ENCODE assay signal across 9 cellular contexts in the genomic region with DNA sequence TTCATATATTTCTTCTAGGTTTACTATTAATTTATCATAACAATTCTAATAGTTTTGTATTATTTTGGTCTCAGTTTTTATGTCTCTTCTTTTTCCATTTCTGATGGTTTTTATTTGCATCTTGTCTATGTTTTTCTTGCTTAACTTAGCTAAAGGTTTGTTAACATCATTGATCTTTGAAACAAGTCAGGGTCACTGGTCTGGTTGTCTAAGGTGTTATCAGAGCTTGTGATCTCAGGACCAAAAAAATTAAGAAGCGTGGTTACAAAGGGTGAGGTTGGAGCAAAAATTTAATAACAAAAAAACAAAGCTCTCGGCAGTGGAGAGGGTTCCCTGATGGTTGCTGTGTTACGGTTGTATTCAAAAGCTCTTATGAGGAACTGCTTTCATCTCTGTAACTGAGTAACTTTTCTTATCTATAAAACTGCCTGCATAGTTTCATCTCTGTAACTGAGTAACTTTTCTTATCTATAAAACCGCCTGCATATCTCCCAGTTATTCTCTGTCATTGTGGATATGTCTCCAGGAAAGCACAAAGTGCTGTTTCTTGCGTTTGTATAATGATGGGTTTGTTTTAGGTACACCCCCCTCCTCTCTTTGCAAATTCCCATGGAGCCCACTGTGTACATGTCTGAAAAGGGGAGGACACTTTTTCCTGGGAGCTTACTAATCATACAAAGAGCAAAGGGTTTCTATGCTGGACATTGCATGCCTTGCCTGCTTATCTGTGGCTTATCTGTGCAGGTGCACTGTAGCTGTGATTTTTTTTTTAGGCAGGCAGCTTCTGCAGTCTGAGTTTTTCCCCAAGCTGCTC.
DNase-seq lines count a peak whose midpoint lies in the region; ATAC-seq and TF ChIP-seq lines count a peak whose summit lies in the region.
"Had no signal": no experiment of that assay in that cellular context is flagged by ENCODE, and none has a peak within 500 bp of the region (broad histone marks: within the 10 kb centered on the region; RNA-seq: fewer than 3 reads in every experiment).

No MANE protein-coding gene starts in this region.

- no peak overlapping the region for H3K23ac ChIP-seq in trophoblast cell (ENCODE audit: low read length)

- H2BK12ac ChIP-seq in trophoblast cell (ENCODE audit: low read length), result no peak overlapping the region

- H3K79me2 ChIP-seq in OCI-LY3 (ENCODE audit: low read length) (no peaks in the 10 kb centered on the region), trophoblast cell (ENCODE audit: control insufficient read depth, insufficient read depth, low read length, poor library complexity) (no peaks in the 10 kb centered on the region)

- H3K4me1 ChIP-seq in OCI-LY3 (ENCODE audit: low read length) (peaks cover 11% of the 10 kb centered on the region), trophoblast cell (ENCODE audit: control insufficient read depth in 1 of 2, insufficient read depth in 2 of 2, low read length in 2 of 2) (no peaks in the 10 kb centered on the region), BE2C (no peaks in the 10 kb centered on the region)

- no peak overlapping the region for H2BK120ac ChIP-seq in trophoblast cell (ENCODE audit: insufficient read depth, low read length, poor library complexity)

- H3K9me3 ChIP-seq in OCI-LY3 (ENCODE audit: insufficient read depth, low read length) (no peaks in the 10 kb centered on the region), trophoblast cell (ENCODE audit: insufficient read depth, low read depth, low read length) (peaks cover 2% of the 10 kb centered on the region), BE2C (no peaks in the 10 kb centered on the region)

- no peaks in the 10 kb centered on the region for H3K27me3 Mint-ChIP-seq in activated T-cell treated with anti-CD3 and anti-CD28 coated beads, Interleukin-2, amount 50 U/mL, for 72 hours (ENCODE audit: low read depth)

- ATAC-seq in GM19324 (IDR thresholded peaks at IDR 0.05; ENCODE audit: low FRiP score, unreplicated experiment), result peak; percentile 90
- ATAC-seq in HG02970 (IDR thresholded peaks at IDR 0.05; ENCODE audit: low FRiP score, unreplicated experiment), result peak; percentile 82
- no peak for ATAC-seq in activated T-cell treated with anti-CD3 and anti-CD28 coated beads, Interleukin-2, amount 50 U/mL, for 72 hours (replicated peaks in 1 of 2)
- no peak for ATAC-seq in activated CD4-positive, CD25-positive, alpha-beta regulatory T cell treated with anti-CD3 and anti-CD28 coated beads, Interleukin-2, amount 50 U/mL, for 24 hours

- H2BK5ac ChIP-seq in trophoblast cell (ENCODE audit: low read depth, low read length, poor library complexity), result no peak overlapping the region

- no peak overlapping the region for H2AK5ac ChIP-seq in trophoblast cell (ENCODE audit: low read length)

- peak overlapping the region; percentile 2; the same call in 1 of the 2 replicates for H2AFZ ChIP-seq in OCI-LY3 (ENCODE audit: low read depth, low read length)
- no peak overlapping the region for H2AFZ ChIP-seq in trophoblast cell (ENCODE audit: insufficient read depth, low read length, poor library complexity)

- H3K14ac ChIP-seq in trophoblast cell (ENCODE audit: low read length), result no peak overlapping the region

- no peak overlapping the region for H4K12ac ChIP-seq in trophoblast cell (ENCODE audit: low read depth, low read length)

- no peaks in the 10 kb centered on the region for H3K36me3 Mint-ChIP-seq in activated T-cell treated with anti-CD3 and anti-CD28 coated beads, Interleukin-2, amount 50 U/mL, for 72 hours (ENCODE audit: insufficient read depth in 2 of 2)

- H3K36me3 ChIP-seq in OCI-LY3 (replicated peaks; ENCODE audit: low read depth, low read length) (no peaks in the 10 kb centered on the region), trophoblast cell (ENCODE audit: control insufficient read depth in 1 of 2, insufficient read depth in 2 of 2, low read length in 2 of 2) (no peaks in the 10 kb centered on the region), BE2C (no peaks in the 10 kb centered on the region)

- DNase-seq in trophoblast cell (peak; percentile 19 to 63), RPMI8226 (no peak), BE2C (no peak)
- DNase-seq in activated T-cell treated with anti-CD3 and anti-CD28 coated beads, Interleukin-2, amount 50 U/mL, for 72 hours, result no peak
- DNase-seq: activated CD4-positive, CD25-positive, alpha-beta regulatory T cell treated with anti-CD3 and anti-CD28 coated beads, Interleukin-2, amount 50 U/mL, for 72 hours had no signal

- no peaks in the 10 kb centered on the region for H3K4me1 Mint-ChIP-seq in activated T-cell treated with anti-CD3 and anti-CD28 coated beads, Interleukin-2, amount 50 U/mL, for 72 hours (ENCODE audit: low read depth)

- no peak overlapping the region for H4K8ac ChIP-seq in trophoblast cell (ENCODE audit: low read depth, low read length)

- H3K4me3 ChIP-seq in OCI-LY3 (ENCODE audit: low read length) (no peak overlapping the region), trophoblast cell (ENCODE audit: low read depth, low read length) (no peak overlapping the region), BE2C (ENCODE audit: low read depth, low read length) (no peak overlapping the region)

- H3K27me3 ChIP-seq in OCI-LY3 (ENCODE audit: low read depth, low read length) (no peaks in the 10 kb centered on the region), trophoblast cell (ENCODE audit: insufficient read depth, low read length) (no peaks in the 10 kb centered on the region), BE2C (no peaks in the 10 kb centered on the region)

- H3K27ac Mint-ChIP-seq in activated T-cell treated with anti-CD3 and anti-CD28 coated beads, Interleukin-2, amount 50 U/mL, for 72 hours, result no peak overlapping the region

- TF ChIP-seq CTCF in OCI-LY3 (IDR thresholded peaks at IDR 0.05; ENCODE audit: low read depth, low read length), result no peak
- TF ChIP-seq CTCF in BE2C (IDR thresholded peaks at IDR 0.05; ENCODE audit: low read depth, low read length), result no peak

- H3K4me3 Mint-ChIP-seq in activated T-cell treated with anti-CD3 and anti-CD28 coated beads, Interleukin-2, amount 50 U/mL, for 72 hours, result no peak overlapping the region

- no peak overlapping the region for H3K9ac ChIP-seq in OCI-LY3 (ENCODE audit: low read length)
- H3K9ac ChIP-seq in trophoblast cell (ENCODE audit: low read length), result no peak overlapping the region

- H4K20me1 ChIP-seq in OCI-LY3 (ENCODE audit: insufficient read depth, low read length), result no peaks in the 10 kb centered on the region

- no peaks in the 10 kb centered on the region for H3K9me3 Mint-ChIP-seq in activated T-cell treated with anti-CD3 and anti-CD28 coated beads, Interleukin-2, amount 50 U/mL, for 72 hours

- no peak overlapping the region for H3K18ac ChIP-seq in trophoblast cell (ENCODE audit: low read length)

- H3K27ac ChIP-seq in OCI-LY3 (ENCODE audit: low read length) (no peak overlapping the region), trophoblast cell (ENCODE audit: low read depth, low read length) (no peak overlapping the region)

- peak overlapping the region; percentile 46 for H3K4me2 ChIP-seq in OCI-LY3 (ENCODE audit: low read length)
- no peak overlapping the region for H3K4me2 ChIP-seq in trophoblast cell (ENCODE audit: low read length)

- H3K79me1 ChIP-seq in trophoblast cell (ENCODE audit: low read length), result no peaks in the 10 kb centered on the region

- no peak overlapping the region for H3K4ac ChIP-seq in trophoblast cell (ENCODE audit: low read depth, low read length)

- H4K91ac ChIP-seq in trophoblast cell (ENCODE audit: low read depth, low read length), result no peak overlapping the region

- no CpG with 5 or more reads among the region's 5 CpGs for WGBS in trophoblast cell (ENCODE audit: extremely low coverage, insufficient coverage, insufficient read length)

Comparison
In these comparisons a context has a peak if more than half of its experiments do, and no peak if none do; other contexts are left out.
1. ATAC-seq: peak in GM19324 (single experiment) and HG02970 (single experiment); none in activated T-cell treated with anti-CD3 and anti-CD28 coated beads, Interleukin-2, amount 50 U/mL, for 72 hours (0 of 2) and activated CD4-positive, CD25-positive, alpha-beta regulatory T cell treated with anti-CD3 and anti-CD28 coated beads, Interleukin-2, amount 50 U/mL, for 24 hours (0 of 2).
2. DNase-seq: peak in trophoblast cell (2 of 2); none in RPMI8226 (single experiment), BE2C (single experiment) and activated T-cell treated with anti-CD3 and anti-CD28 coated beads, Interleukin-2, amount 50 U/mL, for 72 hours (0 of 2).